8 cellular contexts compared by ENCODE assay signal in the genomic region with DNA sequence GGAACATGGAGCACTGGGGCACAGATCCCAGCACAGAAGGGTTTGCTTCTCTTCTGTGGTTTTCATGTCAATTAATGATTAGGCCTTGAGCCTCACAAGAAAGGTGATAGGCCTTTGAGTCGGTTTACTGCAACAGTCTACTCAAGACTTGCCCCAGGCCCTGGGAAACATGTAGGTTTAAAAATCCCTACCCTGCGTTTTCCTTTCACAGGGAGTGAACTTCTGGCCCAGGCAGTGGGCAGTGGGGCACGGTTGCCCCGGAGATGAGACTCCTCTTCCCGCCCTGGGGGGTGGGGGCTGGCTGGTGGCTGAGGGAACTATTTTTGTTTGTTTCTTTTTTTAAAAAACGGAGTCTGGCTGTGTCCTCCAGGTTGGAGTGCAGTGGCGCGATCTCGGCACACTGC. TPM values are rescaled to one million over a fixed set of nuclear protein-coding genes. Genes with fewer than 3 reads are reported as not detected.
A peak's percentile ranks its signal among the peaks of the same experiment; 100 is the strongest.
DNase-seq lines count a peak whose midpoint lies in the region; ATAC-seq lines count a peak whose summit lies in the region.

No MANE protein-coding gene starts in this region.

- H3K9me3 ChIP-seq in iPS-20b (ENCODE audit: insufficient read depth, low read depth, low read length): no peaks in the 10 kb centered on the region
- no peaks in the 10 kb centered on the region for H3K9me3 ChIP-seq in stomach smooth muscle (ENCODE audit: control insufficient read depth in 2 of 2, low read length in 2 of 2)

- H3K36me3 Mint-ChIP-seq in T-helper 1 cell treated with Interleukin-12 subunit alpha and Interleukin-12 subunit beta and Interleukin-4 antibody, amounts not matched to agents 30 μg/mL and 1 μg/mL, for 36 hours (ENCODE audit: low read depth): peaks cover 4% of the 10 kb centered on the region
- no peaks in the 10 kb centered on the region for H3K36me3 Mint-ChIP-seq in activated CD4-positive, alpha-beta memory T cell treated with anti-CD3 and anti-CD28 coated beads, Interleukin-2, amount 10 ng/mL, durations not matched to agents 7 days and 5 days (ENCODE audit: low read depth)

- H3K36me3 ChIP-seq in iPS-20b (ENCODE audit: insufficient read depth, low read depth, low read length) (peaks cover 5% of the 10 kb centered on the region; the same call in 1 of the 2 replicates), stomach smooth muscle (ENCODE audit: control insufficient read depth in 2 of 2, insufficient read depth in 2 of 2, low read length in 2 of 2) (peaks cover 0 to 3% of the 10 kb centered on the region in 2 donors)

- peaks cover 20% of the 10 kb centered on the region for H3K27me3 Mint-ChIP-seq in T-helper 1 cell treated with Interleukin-12 subunit alpha and Interleukin-12 subunit beta and Interleukin-4 antibody, amounts not matched to agents 30 μg/mL and 1 μg/mL, for 36 hours (ENCODE audit: low read depth)
- peaks cover 10% of the 10 kb centered on the region for H3K27me3 Mint-ChIP-seq in activated CD4-positive, alpha-beta memory T cell treated with anti-CD3 and anti-CD28 coated beads, Interleukin-2, amount 10 ng/mL, durations not matched to agents 7 days and 5 days

- H3K27me3 ChIP-seq in iPS-20b (ENCODE audit: insufficient read depth, low read length) (peaks cover 35% of the 10 kb centered on the region), stomach smooth muscle (ENCODE audit: control insufficient read depth in 1 of 2, insufficient read depth in 2 of 2, low read length in 2 of 2) (peaks cover 0 to 6% of the 10 kb centered on the region in 2 donors)

- H3K4me1 ChIP-seq in iPS-20b (ENCODE audit: insufficient read depth, low read length) (peaks cover 32% of the 10 kb centered on the region), stomach smooth muscle (ENCODE audit: control insufficient read depth, insufficient read depth, low read length) (peaks cover 13% of the 10 kb centered on the region)

- H3K4me3 ChIP-seq in iPS-20b (ENCODE audit: low read length) (peak overlapping the region; percentile 88), stomach smooth muscle (ENCODE audit: low read length in 2 of 2) (peak overlapping the region in 1 of 2 donors; percentile 84)

- no peak overlapping the region for H3K27ac ChIP-seq in iPS-20b (ENCODE audit: low read length)
- peak overlapping the region; percentile 24 for H3K27ac ChIP-seq in stomach smooth muscle (ENCODE audit: low read length)

- CTCF ChIA-PET in activated CD4-positive, alpha-beta memory T cell treated with anti-CD3 and anti-CD28 coated beads, Interleukin-2, amount 10 ng/mL, durations not matched to agents 7 days and 5 days (lab: Charles Lee): interaction anchor here (1.0 to 2.1 kb wide), 9 partner anchors 16 to 139 kb away, joined by 3 to 11 read pairs (median 6); no protein-coding TSS in a partner anchor

- no peak for DNase-seq in T-helper 1 cell
- no peak for DNase-seq in activated CD4-positive, alpha-beta memory T cell treated with anti-CD3 and anti-CD28 coated beads, Interleukin-2, amount 10 ng/mL, durations not matched to agents 7 days and 5 days
- no peak for DNase-seq in NCI-H2029 treated with DMSO at 0.1 percent for 48 hours (lab: John Stamatoyannopoulos, UW)

- POLR2A ChIA-PET in activated CD4-positive, alpha-beta memory T cell treated with anti-CD3 and anti-CD28 coated beads, Interleukin-2, amount 10 ng/mL, durations not matched to agents 7 days and 5 days (lab: Charles Lee): interaction anchor here (0.7 to 2.2 kb wide), 7 partner anchors 9 to 107 kb away, joined by 3 to 12 read pairs (median 4); no protein-coding TSS in a partner anchor

- peaks cover 20% of the 10 kb centered on the region for H3K4me1 Mint-ChIP-seq in T-helper 1 cell treated with Interleukin-12 subunit alpha and Interleukin-12 subunit beta and Interleukin-4 antibody, amounts not matched to agents 30 μg/mL and 1 μg/mL, for 36 hours (ENCODE audit: low read depth)
- H3K4me1 Mint-ChIP-seq in activated CD4-positive, alpha-beta memory T cell treated with anti-CD3 and anti-CD28 coated beads, Interleukin-2, amount 10 ng/mL, durations not matched to agents 7 days and 5 days: peaks cover 25% of the 10 kb centered on the region

- H3K9ac ChIP-seq in iPS-20b (ENCODE audit: low read depth, low read length) (peak overlapping the region; percentile 63; the same call in 1 of the 2 replicates), stomach smooth muscle (ENCODE audit: low read length in 2 of 2) (no peak overlapping the region)

- H3K4me3 Mint-ChIP-seq in T-helper 1 cell treated with Interleukin-12 subunit alpha and Interleukin-12 subunit beta and Interleukin-4 antibody, amounts not matched to agents 30 μg/mL and 1 μg/mL, for 36 hours: peak overlapping the region; percentile 89
- H3K4me3 Mint-ChIP-seq in activated CD4-positive, alpha-beta memory T cell treated with anti-CD3 and anti-CD28 coated beads, Interleukin-2, amount 10 ng/mL, durations not matched to agents 7 days and 5 days: peak overlapping the region; percentile 84

- H3K27ac Mint-ChIP-seq in T-helper 1 cell treated with Interleukin-12 subunit alpha and Interleukin-12 subunit beta and Interleukin-4 antibody, amounts not matched to agents 30 μg/mL and 1 μg/mL, for 36 hours: no peak overlapping the region
- H3K27ac Mint-ChIP-seq in activated CD4-positive, alpha-beta memory T cell treated with anti-CD3 and anti-CD28 coated beads, Interleukin-2, amount 10 ng/mL, durations not matched to agents 7 days and 5 days: peak overlapping the region; percentile 18

- no peak for ATAC-seq in GM21381 (IDR thresholded peaks at IDR 0.05; ENCODE audit: unreplicated experiment)
- no peak for ATAC-seq in HG02623 (IDR thresholded peaks at IDR 0.05; ENCODE audit: unreplicated experiment)

- H3K9me3 Mint-ChIP-seq in T-helper 1 cell treated with Interleukin-12 subunit alpha and Interleukin-12 subunit beta and Interleukin-4 antibody, amounts not matched to agents 30 μg/mL and 1 μg/mL, for 36 hours: no peaks in the 10 kb centered on the region
- no peaks in the 10 kb centered on the region for H3K9me3 Mint-ChIP-seq in activated CD4-positive, alpha-beta memory T cell treated with anti-CD3 and anti-CD28 coated beads, Interleukin-2, amount 10 ng/mL, durations not matched to agents 7 days and 5 days

RNA-seq across cellular contexts. Expression of gene SPATA13, which starts 0.6 kb away (rescaled TPM):
- total RNA-seq in activated CD4-positive, alpha-beta memory T cell treated with anti-CD3 and anti-CD28 coated beads, Interleukin-2, amount 10 ng/mL, durations not matched to agents 7 days and 5 days: 10 to 100 TPM; 55.4 to 59.2 TPM
